ENCODE assay signal across 29 cellular contexts in the genomic region with DNA sequence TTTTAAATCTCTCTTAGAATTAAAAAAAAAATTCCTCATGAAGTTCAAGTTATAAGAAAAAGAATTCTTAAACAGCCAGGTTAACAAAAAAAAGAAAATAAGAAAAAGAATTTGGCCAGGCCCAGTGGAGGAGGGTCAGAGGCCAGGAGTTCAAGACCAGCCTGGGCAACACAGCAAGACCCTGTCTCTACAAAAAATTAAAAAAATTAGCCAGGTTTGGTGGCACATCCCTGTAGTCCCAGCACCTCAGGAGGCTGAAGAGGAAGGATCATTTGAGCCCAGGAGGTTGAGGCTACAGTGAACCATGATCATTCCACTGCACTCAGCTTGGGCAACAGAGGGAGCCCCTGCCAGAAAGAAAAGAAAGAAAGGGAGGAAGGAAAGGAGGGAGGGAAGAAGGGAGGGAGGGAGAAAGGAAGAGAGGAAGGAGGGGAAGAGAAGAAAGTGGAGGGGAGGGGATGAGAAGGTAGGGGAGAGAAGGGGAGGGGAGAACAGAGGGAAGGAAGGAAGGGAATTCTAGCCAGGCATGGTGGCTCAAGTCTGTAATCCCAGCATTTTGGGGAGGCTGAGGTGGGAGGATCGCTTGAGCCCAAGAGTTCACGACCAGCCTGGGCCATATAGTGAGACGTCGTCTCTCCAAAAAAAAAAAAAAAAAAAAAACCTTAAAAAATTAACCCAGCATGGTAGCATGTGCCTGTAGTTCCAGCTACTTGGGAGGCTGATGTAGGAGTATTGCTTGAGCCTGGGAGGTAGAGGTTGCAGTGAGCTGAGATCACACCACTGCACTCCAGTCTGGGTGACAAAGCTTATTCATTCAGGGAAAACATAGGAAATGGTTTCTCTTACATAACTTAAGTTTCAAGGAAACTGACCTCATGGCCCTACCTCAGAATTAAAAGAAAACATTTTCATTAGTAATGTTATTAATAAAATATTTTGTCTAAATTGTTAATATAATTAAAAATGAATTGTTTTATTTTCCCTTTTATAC. TPM values are rescaled to one million over a fixed set of nuclear protein-coding genes. Genes with fewer than 3 reads are reported as not detected.
DNase-seq lines count a peak whose midpoint lies in the region; ATAC-seq and TF ChIP-seq lines count a peak whose summit lies in the region.
"Had no signal": no experiment of that assay in that cellular context is flagged by ENCODE, and none has a peak within 500 bp of the region (broad histone marks: within the 10 kb centered on the region; RNA-seq: fewer than 3 reads in every experiment).

No MANE protein-coding gene starts in this region.

- ATAC-seq in CD4-positive, CD25-positive, alpha-beta regulatory T cell (ENCODE audit: low read depth in 2 of 2) = no peak
- no peak for ATAC-seq in activated T-helper 17 cell treated with anti-CD3 and anti-CD28 coated beads, Interleukin-2, amount 50 U/mL, for 72 hours (replicated peaks)
- ATAC-seq in esophagus mucosa = no peak
- ATAC-seq: activated CD4-positive, CD25-positive, alpha-beta regulatory T cell treated with anti-CD3 and anti-CD28 coated beads, Interleukin-2, amount 50 U/mL, for 24 hours had no signal

- peaks cover 30 to 59% (median 50%) of the 10 kb centered on the region in 4 donors for H3K4me1 Mint-ChIP-seq in CD4-positive, CD25-positive, alpha-beta regulatory T cell
- peaks cover 36% of the 10 kb centered on the region for H3K4me1 Mint-ChIP-seq in activated T-helper 17 cell treated with anti-CD3 and anti-CD28 coated beads, Interleukin-2, amount 50 U/mL, for 72 hours

- peaks cover 11% of the 10 kb centered on the region for H3K36me3 ChIP-seq in CD4-positive, CD25-positive, alpha-beta regulatory T cell (ENCODE audit: control insufficient read depth, insufficient read depth, low read length)

- H3K9me3 Mint-ChIP-seq in CD4-positive, CD25-positive, alpha-beta regulatory T cell = no peaks in the 10 kb centered on the region
- no peaks in the 10 kb centered on the region for H3K9me3 Mint-ChIP-seq in activated T-helper 17 cell treated with anti-CD3 and anti-CD28 coated beads, Interleukin-2, amount 50 U/mL, for 72 hours
- H3K9me3 Mint-ChIP-seq: activated naive CD4-positive, alpha-beta T cell treated with anti-CD3 and anti-CD28 coated beads, Interleukin-2, amount 10 ng/mL, durations not matched to agents 7 days and 5 days; type B pancreatic cell had no signal

- H3K9me3 ChIP-seq in CD4-positive, CD25-positive, alpha-beta regulatory T cell (ENCODE audit: control insufficient read depth in 2 of 2, low read length in 2 of 2) = no peaks in the 10 kb centered on the region

- peak overlapping the region in 1 of 3 donors; percentile 58 for H3K27ac Mint-ChIP-seq in CD4-positive, CD25-positive, alpha-beta regulatory T cell
- H3K27ac Mint-ChIP-seq in activated T-helper 17 cell treated with anti-CD3 and anti-CD28 coated beads, Interleukin-2, amount 50 U/mL, for 72 hours = peak overlapping the region; percentile 28
- H3K27ac Mint-ChIP-seq: activated naive CD4-positive, alpha-beta T cell treated with anti-CD3 and anti-CD28 coated beads, Interleukin-2, amount 10 ng/mL, durations not matched to agents 7 days and 5 days; type B pancreatic cell had no signal

- H3K27ac ChIP-seq in CD4-positive, CD25-positive, alpha-beta regulatory T cell (ENCODE audit: insufficient read depth, low read length, poor library complexity, severe bottlenecking) = no peak overlapping the region
- H3K27ac ChIP-seq: parathyroid adenoma had no signal

- peak overlapping the region; percentile 8 to 59 (median 50) for H3K4me3 Mint-ChIP-seq in CD4-positive, CD25-positive, alpha-beta regulatory T cell
- H3K4me3 Mint-ChIP-seq in activated T-helper 17 cell treated with anti-CD3 and anti-CD28 coated beads, Interleukin-2, amount 50 U/mL, for 72 hours = no peak overlapping the region
- H3K4me3 Mint-ChIP-seq: activated naive CD4-positive, alpha-beta T cell treated with anti-CD3 and anti-CD28 coated beads, Interleukin-2, amount 10 ng/mL, durations not matched to agents 7 days and 5 days; type B pancreatic cell had no signal

- H3K27me3 Mint-ChIP-seq in CD4-positive, CD25-positive, alpha-beta regulatory T cell = no peaks in the 10 kb centered on the region
- no peaks in the 10 kb centered on the region for H3K27me3 Mint-ChIP-seq in activated T-helper 17 cell treated with anti-CD3 and anti-CD28 coated beads, Interleukin-2, amount 50 U/mL, for 72 hours
- H3K27me3 Mint-ChIP-seq: activated naive CD4-positive, alpha-beta T cell treated with anti-CD3 and anti-CD28 coated beads, Interleukin-2, amount 10 ng/mL, durations not matched to agents 7 days and 5 days; type B pancreatic cell had no signal

- intact Hi-C loops in lower leg skin (cut with DNase I; ENCODE audit: low total_unique reads) = no loop called here

- TF ChIP-seq CTCF in fibroblast of pulmonary artery (IDR thresholded peaks at IDR 0.05; ENCODE audit: low read length, missing control alignments) (no peak), lower leg skin (IDR thresholded peaks at IDR 0.05) (no peak)

- no peak for TF ChIP-seq POLR2A in lower leg skin (IDR thresholded peaks at IDR 0.05)

- H3K4me1 ChIP-seq in CD4-positive, CD25-positive, alpha-beta regulatory T cell (ENCODE audit: control insufficient read depth, insufficient read depth, low read length, poor library complexity, severe bottlenecking) = peaks cover 39% of the 10 kb centered on the region

- no peak for DNase-seq in CD4-positive, CD25-positive, alpha-beta regulatory T cell
- DNase-seq in GF-D8 (lab: John Stamatoyannopoulos, UW) = peak; percentile 11
- DNase-seq in fibroblast of pulmonary artery (ENCODE audit: low read depth) = peak; percentile 32
- DNase-seq in cerebellum (ENCODE audit: low spot score) = no peak
- DNase-seq in lower leg skin (ENCODE audit: low spot score in 2 of 2) = no peak
- DNase-seq: activated CD4-positive, alpha-beta T cell treated with anti-CD3 and anti-CD28 coated beads, Interleukin-2, amount 50 U/mL, for 48 hours; activated naive CD4-positive, alpha-beta T cell treated with anti-CD3 and anti-CD28 coated beads, Interleukin-2, amount 10 ng/mL, durations not matched to agents 7 days and 5 days; aorta; C1 segment of cervical spinal cord; DND-41; islet precursor cell; NCI-H1694 treated with DMSO at 0.1 percent for 48 hours; NCI-H2171; NCI-H526; SHP77; stimulated activated CD4-positive, alpha-beta T cell treated with anti-CD3 and anti-CD28 coated beads, Interleukin-1b, Interleukin-23, amount 100 ng/mL, for 48 hours; substantia nigra; SW 1271 had no signal

- H3K27me3 ChIP-seq in CD4-positive, CD25-positive, alpha-beta regulatory T cell (ENCODE audit: control insufficient read depth, insufficient read depth, low read length) = no peaks in the 10 kb centered on the region
- H3K27me3 ChIP-seq: cardiac muscle cell had no signal

- WGBS in lower leg skin, 2 donors = 94 to 95% methylated on average over 4 of the region's 4 CpGs

- no peak overlapping the region for H3K4me3 ChIP-seq in CD4-positive, CD25-positive, alpha-beta regulatory T cell (ENCODE audit: low read depth, low read length)
- no peak overlapping the region for H3K4me3 ChIP-seq in fibroblast of pulmonary artery (replicated peaks; ENCODE audit: low read depth, low read length)
- no peak overlapping the region for H3K4me3 ChIP-seq in lower leg skin (ENCODE audit: low read depth, poor library complexity, severe bottlenecking)
- H3K4me3 ChIP-seq: cardiac muscle cell, smooth muscle cell had no signal

- peaks cover 11% of the 10 kb centered on the region for H3K36me3 Mint-ChIP-seq in CD4-positive, CD25-positive, alpha-beta regulatory T cell
- H3K36me3 Mint-ChIP-seq in activated T-helper 17 cell treated with anti-CD3 and anti-CD28 coated beads, Interleukin-2, amount 50 U/mL, for 72 hours (ENCODE audit: low read depth) = peaks cover 66% of the 10 kb centered on the region

RNA-seq across cellular contexts. Expression of a gene that starts 31.1 kb away (rescaled TPM):
- 61.0 TPM for total RNA-seq in CD4-positive, CD25-positive, alpha-beta regulatory T cell
- polyA plus RNA-seq in CD4-positive, CD25-positive, alpha-beta regulatory T cell = 10 to 100 TPM; 18.9 to 31.7 (median 21.2) TPM
- 10 to 100 TPM; 22.5 to 27.3 TPM for total RNA-seq in activated T-helper 17 cell treated with anti-CD3 and anti-CD28 coated beads, Interleukin-2, amount 50 U/mL, for 72 hours
- total RNA-seq in esophagus mucosa = 15.9 TPM
- 24.0 TPM for total RNA-seq in cerebellum
- 10 to 100 TPM; 18.3 to 33.2 (median 23.9) TPM for total RNA-seq in lower leg skin

RNA-seq across cellular contexts. Expression of a gene that starts 37.8 kb away (rescaled TPM):
- not detected for total RNA-seq in CD4-positive, CD25-positive, alpha-beta regulatory T cell
- not detected for polyA plus RNA-seq in CD4-positive, CD25-positive, alpha-beta regulatory T cell
- not detected for total RNA-seq in activated T-helper 17 cell treated with anti-CD3 and anti-CD28 coated beads, Interleukin-2, amount 50 U/mL, for 72 hours
- total RNA-seq in esophagus mucosa (not detected), cerebellum (not detected), lower leg skin (not detected)
- total RNA-seq: cardiac muscle cell, dermis microvascular lymphatic vessel endothelial cell, liver, smooth muscle cell had no signal
- polyA plus RNA-seq: aorta, cardiac muscle cell, liver, neural cell, smooth muscle cell had no signal

RNA-seq across cellular contexts. Expression of a gene that starts 59.1 kb away (rescaled TPM):
- total RNA-seq in CD4-positive, CD25-positive, alpha-beta regulatory T cell = 0.05 TPM
- under 1 TPM in 1 of 4 donors, not detected in 3; 0.05 TPM for polyA plus RNA-seq in CD4-positive, CD25-positive, alpha-beta regulatory T cell
- total RNA-seq in activated T-helper 17 cell treated with anti-CD3 and anti-CD28 coated beads, Interleukin-2, amount 50 U/mL, for 72 hours = under 1 TPM; 0.04 to 0.90 TPM
- total RNA-seq in esophagus mucosa (not detected), cerebellum (58.7 TPM), lower leg skin (under 1 TPM; 0.15 to 0.78 (median 0.45) TPM)
- total RNA-seq: dermis microvascular lymphatic vessel endothelial cell, glomerular endothelial cell had no signal
- polyA plus RNA-seq: smooth muscle cell had no signal

Comparison
In these comparisons a context has a peak if more than half of its experiments do, and no peak if none do; other contexts are left out.
1. DNase-seq: peak in GF-D8 (single experiment) and fibroblast of pulmonary artery (single experiment); none in CD4-positive, CD25-positive, alpha-beta regulatory T cell (0 of 3), cerebellum (single experiment) and lower leg skin (0 of 2).
2. RNA of a gene that starts 59.1 kb away (total RNA-seq): 58.7 TPM in cerebellum (single experiment); 0.04 to 0.90 TPM in activated T-helper 17 cell treated with anti-CD3 and anti-CD28 coated beads, Interleukin-2, amount 50 U/mL, for 72 hours, 0.15 to 0.78 TPM in lower leg skin, 0.05 TPM in CD4-positive, CD25-positive, alpha-beta regulatory T cell (single experiment) and not detected in esophagus mucosa (single experiment); every median in the first group is over 10 times any median in the second.